18 cellular contexts compared by ENCODE assay signal in genomic region chr1:18233176-18233864, GRCh38.
"Had no signal": no experiment of that assay in that cellular context is flagged by ENCODE, and none has a peak within 500 bp of the region (broad histone marks: within the 10 kb centered on the region; RNA-seq: fewer than 3 reads in every experiment).

No MANE protein-coding gene starts in this region.

- DNase-seq: effector memory CD8-positive, alpha-beta T cell; foreskin keratinocyte; head of caudate nucleus; left colon; left ventricle myocardium superior; naive thymus-derived CD4-positive, alpha-beta T cell; nephron progenitor cell; psoas muscle; retina; right lobe of liver; stimulated activated CD4-positive, alpha-beta T cell treated with anti-CD3 and anti-CD28 coated beads, Interleukin-15, amount 100 ng/mL, for 24 hours; stimulated activated CD4-positive, alpha-beta T cell treated with anti-CD3 and anti-CD28 coated beads, Interleukin-1b, Interleukin-23, amount 100 ng/mL, for 48 hours; stimulated activated CD4-positive, alpha-beta T cell treated with anti-CD3 and anti-CD28 coated beads, Interleukin-4, amount 100 ng/mL, for 24 hours; tibial artery; upper lobe of left lung had no signal

- H3K4me2 ChIP-seq: hepatocyte had no signal

- H3K4me3 ChIP-seq: hepatocyte, psoas muscle, right lobe of liver, tibial artery, upper lobe of left lung, vagina had no signal

- H3K27me3 ChIP-seq: foreskin keratinocyte, right lobe of liver, upper lobe of left lung, vagina had no signal

- H2AFZ ChIP-seq: hepatocyte had no signal

- ATAC-seq: effector memory CD8-positive, alpha-beta T cell; foreskin keratinocyte; left colon; left ventricle myocardium superior; naive thymus-derived CD4-positive, alpha-beta T cell; psoas muscle; right lobe of liver; stimulated activated memory B cell treated with anti-CD40 and anti-IgM and Interleukin-4, amounts not matched to agents 10 μg/mL and 1 μg/mL and 100 μg/mL, for 72 hours had no signal

- H3K36me3 ChIP-seq: right lobe of liver, tibial artery, upper lobe of left lung, vagina had no signal

- H3K9me3 ChIP-seq: right lobe of liver, vagina had no signal

- H3K4me1 ChIP-seq: foreskin keratinocyte, psoas muscle, right lobe of liver, tibial artery, upper lobe of left lung, vagina had no signal

- H3K79me2 ChIP-seq: hepatocyte had no signal

- H3K27ac ChIP-seq: foreskin keratinocyte, hepatocyte, psoas muscle, right lobe of liver, tibial artery, upper lobe of left lung, vagina had no signal
